In the genomic region with DNA sequence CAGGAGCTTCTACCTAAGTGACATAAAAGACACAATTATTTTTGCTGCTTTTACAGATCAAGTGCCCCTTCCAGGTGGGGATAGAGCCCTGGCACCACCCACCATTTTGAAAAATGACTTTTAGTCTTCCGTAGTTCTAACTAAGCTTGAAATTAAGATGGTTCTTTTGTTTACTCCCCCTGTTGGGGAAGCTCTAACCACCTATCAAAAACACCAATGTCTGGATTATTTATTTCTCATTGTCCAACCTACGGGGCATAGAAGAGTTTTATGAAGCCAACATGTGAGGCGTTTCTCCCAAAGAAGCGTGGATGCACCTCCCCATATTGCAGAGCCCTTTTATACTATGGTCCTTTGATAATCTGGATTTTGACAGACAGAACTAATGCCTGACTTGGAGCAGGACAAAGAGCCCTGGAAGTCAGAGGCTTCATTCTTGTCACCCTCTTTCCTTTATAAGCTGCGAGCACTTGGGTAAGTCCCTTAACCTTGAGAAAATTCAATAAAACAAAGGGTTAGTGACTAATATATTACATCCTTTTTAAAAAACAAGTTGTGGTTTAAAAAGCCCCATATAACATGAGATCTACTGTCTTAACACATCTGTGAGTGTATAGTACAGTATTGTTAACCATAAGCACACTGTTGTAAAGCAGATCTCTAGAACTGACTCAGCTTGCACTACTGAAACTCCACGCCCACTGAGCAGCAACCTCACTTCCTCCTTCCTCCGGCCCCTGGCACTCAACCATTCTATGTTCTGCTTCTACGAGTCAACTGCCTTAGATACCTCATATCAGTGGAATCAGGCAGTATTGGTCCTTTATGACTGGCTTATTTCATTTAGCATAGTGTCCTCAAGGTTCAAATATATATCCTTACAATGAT, we compare ENCODE assay signal across 9 cellular contexts.
A peak's percentile ranks its signal among the peaks of the same experiment; 100 is the strongest.
DNase-seq lines count a peak whose midpoint lies in the region; ATAC-seq and TF ChIP-seq lines count a peak whose summit lies in the region.
"Had no signal": no experiment of that assay in that cellular context is flagged by ENCODE, and none has a peak within 500 bp of the region (broad histone marks: within the 10 kb centered on the region; RNA-seq: fewer than 3 reads in every experiment).

No MANE protein-coding gene starts in this region.

- no peaks in the 10 kb centered on the region for H3K9me3 ChIP-seq in upper lobe of right lung
- H3K9me3 ChIP-seq in ovary, result no peaks in the 10 kb centered on the region
- H3K9me3 ChIP-seq: adrenal gland had no signal

- H3K27ac ChIP-seq in upper lobe of right lung, result no peak overlapping the region
- no peak overlapping the region for H3K27ac ChIP-seq in ovary
- H3K27ac ChIP-seq: adrenal gland had no signal

- no peak for TF ChIP-seq EP300 in ovary (IDR thresholded peaks at IDR 0.05)

- no peak for TF ChIP-seq POLR2A in ovary (IDR thresholded peaks at IDR 0.05)

- no peaks in the 10 kb centered on the region for H3K27me3 ChIP-seq in upper lobe of right lung
- no peaks in the 10 kb centered on the region for H3K27me3 ChIP-seq in ovary
- H3K27me3 ChIP-seq: adrenal gland had no signal

- H3K27ac Mint-ChIP-seq in activated T-cell treated with anti-CD3 and anti-CD28 coated beads, Interleukin-2, amount 50 U/mL, for 72 hours, result peak overlapping the region; percentile 79

- no peak overlapping the region for H3K4me3 ChIP-seq in upper lobe of right lung
- no peak overlapping the region for H3K4me3 ChIP-seq in ovary
- H3K4me3 ChIP-seq: adrenal gland had no signal

- ATAC-seq in GM18519 (IDR thresholded peaks at IDR 0.05; ENCODE audit: low FRiP score, unreplicated experiment) (peak; percentile 98), HG02840 (IDR thresholded peaks at IDR 0.05; ENCODE audit: low FRiP score, unreplicated experiment) (peak; percentile 99), upper lobe of right lung (peak; percentile 90)
- peak; percentile 87 to 89 for ATAC-seq in activated T-cell treated with anti-CD3 and anti-CD28 coated beads, Interleukin-2, amount 50 U/mL, for 72 hours (replicated peaks in 1 of 2)

- H3K4me1 ChIP-seq in upper lobe of right lung (no peaks in the 10 kb centered on the region), ovary (ENCODE audit: insufficient read depth) (no peaks in the 10 kb centered on the region)

- DNase-seq in OCI-M1 (lab: John Stamatoyannopoulos, UW) (peak; percentile 77), lung microvascular endothelial cell (ENCODE audit: low read depth in 2 of 2) (peak; percentile 65 to 86), upper lobe of right lung (no peak), ovary (no peak), cerebellar cortex (ENCODE audit: low spot score) (no peak)
- DNase-seq in activated T-cell treated with anti-CD3 and anti-CD28 coated beads, Interleukin-2, amount 50 U/mL, for 72 hours, result peak; percentile 86 to 92

- TF ChIP-seq CTCF in upper lobe of right lung (IDR thresholded peaks at IDR 0.05), result no peak
- TF ChIP-seq CTCF in ovary (IDR thresholded peaks at IDR 0.05), result no peak

- H3K4me3 Mint-ChIP-seq in activated T-cell treated with anti-CD3 and anti-CD28 coated beads, Interleukin-2, amount 50 U/mL, for 72 hours, result peak overlapping the region; percentile 59 to 76

- no peaks in the 10 kb centered on the region for H3K9me3 Mint-ChIP-seq in activated T-cell treated with anti-CD3 and anti-CD28 coated beads, Interleukin-2, amount 50 U/mL, for 72 hours

- H3K36me3 ChIP-seq in upper lobe of right lung (no peaks in the 10 kb centered on the region), ovary (no peaks in the 10 kb centered on the region)
- H3K36me3 ChIP-seq: adrenal gland had no signal

- H3K36me3 Mint-ChIP-seq in activated T-cell treated with anti-CD3 and anti-CD28 coated beads, Interleukin-2, amount 50 U/mL, for 72 hours (ENCODE audit: insufficient read depth in 2 of 2), result peaks cover 0 to 3% of the 10 kb centered on the region in 2 donors

- peaks cover 60% of the 10 kb centered on the region for H3K4me1 Mint-ChIP-seq in activated T-cell treated with anti-CD3 and anti-CD28 coated beads, Interleukin-2, amount 50 U/mL, for 72 hours (ENCODE audit: low read depth)

- H3K27me3 Mint-ChIP-seq in activated T-cell treated with anti-CD3 and anti-CD28 coated beads, Interleukin-2, amount 50 U/mL, for 72 hours (ENCODE audit: low read depth), result peaks cover 34% of the 10 kb centered on the region

- 90 to 93% (median 91%) methylated on average over 8 of the region's 8 CpGs for WGBS in ovary, 3 donors

- intact Hi-C loops in upper lobe of right lung (cut with DNase I), result no loop called here
- intact Hi-C loops in ovary (cut with DNase I), result no loop called here

Comparison
In these comparisons a context has a peak if more than half of its experiments do, and no peak if none do; other contexts are left out.
1. DNase-seq: peak in OCI-M1 (single experiment), activated T-cell treated with anti-CD3 and anti-CD28 coated beads, Interleukin-2, amount 50 U/mL, for 72 hours (2 of 2) and lung microvascular endothelial cell (2 of 2); none in upper lobe of right lung (single experiment), ovary (0 of 5) and cerebellar cortex (single experiment).
2. Peak in every context shown above with its lines, with median percentiles within 50 percentile points of each other: ATAC-seq.